In the genomic region with DNA sequence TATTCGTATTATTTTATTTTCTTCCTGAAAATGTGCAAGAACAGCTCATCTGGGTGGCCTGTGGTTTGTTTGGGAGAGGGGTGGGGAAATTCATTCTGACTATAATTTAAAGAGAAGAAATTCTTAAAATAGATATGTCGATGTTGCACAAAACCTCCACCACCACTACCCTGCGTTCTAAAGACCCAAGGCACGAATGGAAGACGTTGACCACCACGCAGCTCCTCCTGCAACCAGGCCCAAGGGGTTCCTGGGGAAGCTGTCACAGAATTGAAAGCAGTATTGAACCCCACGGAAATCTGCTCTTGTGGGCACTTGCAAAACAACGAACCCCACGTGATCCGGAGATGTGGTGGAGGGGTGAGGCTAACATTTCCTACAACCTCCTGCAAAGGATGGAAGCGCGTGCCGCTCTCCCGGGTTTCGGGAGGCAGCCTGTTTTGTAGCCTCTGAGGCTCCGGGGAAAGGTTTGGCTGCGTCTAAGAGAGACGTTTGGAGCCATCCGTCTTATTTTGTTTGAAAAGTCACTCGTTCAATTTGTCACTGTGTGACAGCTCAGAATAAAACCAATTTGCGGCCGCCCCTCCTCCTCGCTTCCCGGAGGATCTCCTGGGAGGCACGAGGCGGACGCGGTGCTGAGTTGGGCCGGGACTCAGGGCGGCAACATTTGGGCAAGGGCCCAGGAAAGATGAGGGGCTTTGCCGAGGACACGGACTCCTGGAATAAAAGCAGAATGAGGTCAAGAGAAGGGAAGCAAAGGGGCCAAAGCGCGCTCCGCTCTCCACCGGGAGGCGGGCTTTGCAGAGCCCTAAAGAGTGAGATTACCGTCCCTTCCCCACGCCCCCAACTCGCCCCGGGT, we compare ENCODE assay signal across 8 cellular contexts. TPM values are rescaled to one million over a fixed set of nuclear protein-coding genes. Genes with fewer than 3 reads are reported as not detected.
A peak's percentile ranks its signal among the peaks of the same experiment; 100 is the strongest.
DNase-seq lines count a peak whose midpoint lies in the region; ATAC-seq, FAIRE-seq and TF ChIP-seq lines count a peak whose summit lies in the region.

No MANE protein-coding gene starts in this region.

- no peak overlapping the region for H3K9ac ChIP-seq in keratinocyte (ENCODE audit: control insufficient read depth, extremely low read depth, insufficient read depth, low read length)

- no peak overlapping the region for H2AFZ ChIP-seq in keratinocyte (ENCODE audit: control insufficient read depth, low read length)

- no peak for TF ChIP-seq EP300 in suprapubic skin (IDR thresholded peaks at IDR 0.05)

- no peaks in the 10 kb centered on the region for H3K36me3 Mint-ChIP-seq in activated naive CD8-positive, alpha-beta T cell treated with anti-CD3 and anti-CD28 coated beads for 36 hours

- peak overlapping the region; percentile 54 for H3K27ac Mint-ChIP-seq in activated naive CD8-positive, alpha-beta T cell treated with anti-CD3 and anti-CD28 coated beads for 36 hours

- H3K4me2 ChIP-seq in keratinocyte (ENCODE audit: control insufficient read depth, extremely low read depth, insufficient read depth, low read depth, low read length) = peak overlapping the region; percentile 69

- H3K4me1 ChIP-seq in keratinocyte (ENCODE audit: control insufficient read depth, extremely low read depth, insufficient read depth, low read length) (peaks cover 10% of the 10 kb centered on the region), suprapubic skin (peaks cover 55% of the 10 kb centered on the region)

- peaks cover 94% of the 10 kb centered on the region for H3K27me3 Mint-ChIP-seq in activated naive CD8-positive, alpha-beta T cell treated with anti-CD3 and anti-CD28 coated beads for 36 hours

- no peaks in the 10 kb centered on the region for H3K9me3 Mint-ChIP-seq in activated naive CD8-positive, alpha-beta T cell treated with anti-CD3 and anti-CD28 coated beads for 36 hours

- peak overlapping the region; percentile 69 for H3K4me3 Mint-ChIP-seq in activated naive CD8-positive, alpha-beta T cell treated with anti-CD3 and anti-CD28 coated beads for 36 hours

- peak overlapping the region in 1 of 3 experiments; percentile 61 for H3K4me3 ChIP-seq in keratinocyte (ENCODE audit: control insufficient read depth in 2 of 3, extremely low read depth in 1 of 3, insufficient read depth in 2 of 3, low read depth in 1 of 3, low read length in 3 of 3)
- H3K4me3 ChIP-seq in suprapubic skin = peak overlapping the region; percentile 91

- H3K27me3 ChIP-seq in keratinocyte (ENCODE audit: control insufficient read depth, extremely low read depth, insufficient read depth, low read length) = peaks cover 77% of the 10 kb centered on the region
- peaks cover 70% of the 10 kb centered on the region for H3K27me3 ChIP-seq in suprapubic skin

- no peak overlapping the region for H3K27ac ChIP-seq in keratinocyte (ENCODE audit: control insufficient read depth, insufficient read depth, low read length)
- peak overlapping the region; percentile 95 for H3K27ac ChIP-seq in suprapubic skin

- DNase-seq in activated naive CD8-positive, alpha-beta T cell treated with anti-CD3 and anti-CD28 coated beads for 36 hours = no peak
- DNase-seq in keratinocyte (ENCODE audit: low read depth, low spot score) = no peak
- DNase-seq in suprapubic skin (ENCODE audit: low spot score in 2 of 2) = peak in 1 of 2 donors; percentile 78
- DNase-seq in pons (ENCODE audit: low spot score) = no peak
- DNase-seq in OCI-M1 (lab: John Stamatoyannopoulos, UW) = no peak

- H3K9me3 ChIP-seq in keratinocyte (ENCODE audit: control insufficient read depth, low read depth, low read length) (peaks cover 2% of the 10 kb centered on the region), suprapubic skin (no peaks in the 10 kb centered on the region)

- 16% methylated on average over 37 of the region's 41 CpGs for WGBS in suprapubic skin

- peaks cover 31% of the 10 kb centered on the region for H3K4me1 Mint-ChIP-seq in activated naive CD8-positive, alpha-beta T cell treated with anti-CD3 and anti-CD28 coated beads for 36 hours

- no peaks in the 10 kb centered on the region for H3K79me2 ChIP-seq in keratinocyte (ENCODE audit: control insufficient read depth, insufficient read depth, low read length)

- TF ChIP-seq CTCF in keratinocyte (optimal IDR thresholded peaks at IDR 0.05 in 1 of 3, IDR thresholded peaks at IDR 0.05 in 1 of 3, conservative IDR thresholded peaks at IDR 0.05 in 1 of 3; ENCODE audit: extremely low read depth in 1 of 3, insufficient read depth in 2 of 3, low read length in 3 of 3) (no peak), suprapubic skin (IDR thresholded peaks at IDR 0.05) (no peak)

- dilution Hi-C loops in keratinocyte (cut with MboI; ENCODE audit: extremely low pct_ligation_motif_present, low sequenced_read_pairs) = no loop called here

- FAIRE-seq in keratinocyte (lab: Jason Lieb, UNC) = no peak

- ATAC-seq in GM18867 (IDR thresholded peaks at IDR 0.05; ENCODE audit: unreplicated experiment) (peak; percentile 20), HG03196 (IDR thresholded peaks at IDR 0.05; ENCODE audit: unreplicated experiment) (peak; percentile 6), HG02588 (IDR thresholded peaks at IDR 0.05; ENCODE audit: unreplicated experiment) (no peak)

- H3K36me3 ChIP-seq in keratinocyte (ENCODE audit: control insufficient read depth in 2 of 2, extremely low read depth in 1 of 2, insufficient read depth in 2 of 2, low read length in 2 of 2) (no peaks in the 10 kb centered on the region), suprapubic skin (no peaks in the 10 kb centered on the region)

- H3K9me1 ChIP-seq in keratinocyte (ENCODE audit: control insufficient read depth, extremely low read depth, insufficient read depth, low read length) = no peaks in the 10 kb centered on the region

- no peak for TF ChIP-seq POLR2A in suprapubic skin (IDR thresholded peaks at IDR 0.05)

- no peaks in the 10 kb centered on the region for H4K20me1 ChIP-seq in keratinocyte (ENCODE audit: control insufficient read depth, extremely low read depth, insufficient read depth, low read length)

RNA-seq across cellular contexts. Expression of a gene that starts 0.8 kb away (rescaled TPM):
- total RNA-seq in activated naive CD8-positive, alpha-beta T cell treated with anti-CD3 and anti-CD28 coated beads for 36 hours = not detected
- polyA plus RNA-seq in keratinocyte = not detected in 3 replicates
- not detected for polyA plus RNA-seq in keratinocyte (2011; ENCODE audit: low read depth)
- not detected in 2 replicates for polyA plus RNA-seq in keratinocyte (2011; cell fraction: cytosol; rRNA removed)
- polyA plus RNA-seq in keratinocyte (2011; cell fraction: nucleus; rRNA removed) = not detected in 2 replicates
- not detected in 2 replicates for polyA plus RNA-seq in keratinocyte (2012; ENCODE audit: low replicate concordance)
- not detected in 3 replicates for polyA minus RNA-seq in keratinocyte
- not detected for polyA minus RNA-seq in keratinocyte (2011; cell fraction: cytosol; rRNA and poly(A)+ RNA removed)
- polyA minus RNA-seq in keratinocyte (2011; cell fraction: nucleus; rRNA and poly(A)+ RNA removed) = not detected in 2 replicates
- 10 to 100 TPM in 1 of 4 donors, 1 to 10 TPM in 3; 1.9 to 11.1 (median 3.5) TPM for total RNA-seq in suprapubic skin
